ENCODE assay signal across 19 cellular contexts in the genomic region with DNA sequence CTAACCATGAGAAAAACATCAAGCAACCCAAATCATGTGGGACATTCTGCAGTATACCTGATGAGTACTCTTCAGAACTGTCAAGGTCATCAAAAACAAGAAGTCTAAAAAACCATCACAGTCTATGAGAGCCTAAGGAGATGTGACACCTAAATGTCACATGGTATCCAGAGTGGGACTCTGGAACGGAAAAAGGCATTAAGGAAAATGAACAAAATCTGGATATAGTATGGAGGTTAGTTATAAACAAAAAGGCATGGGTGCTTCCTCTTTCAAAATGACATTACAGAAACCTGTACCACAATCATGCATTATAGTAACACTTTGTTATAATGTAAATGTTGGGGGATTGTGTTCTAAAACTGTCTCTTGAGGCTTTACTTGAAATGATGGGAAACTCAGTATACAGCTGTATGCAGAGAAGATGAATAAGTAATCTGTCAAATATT. TPM values are rescaled to one million over a fixed set of nuclear protein-coding genes. Genes with fewer than 3 reads are reported as not detected.
DNase-seq lines count a peak whose midpoint lies in the region; ATAC-seq and TF ChIP-seq lines count a peak whose summit lies in the region.
"Had no signal": no experiment of that assay in that cellular context is flagged by ENCODE, and none has a peak within 500 bp of the region (broad histone marks: within the 10 kb centered on the region; RNA-seq: fewer than 3 reads in every experiment).

No MANE protein-coding gene starts in this region.

- H3K36me3 Mint-ChIP-seq in WTC11: no peaks in the 10 kb centered on the region
- H3K36me3 Mint-ChIP-seq: natural killer cell had no signal

- H2BK12ac ChIP-seq in trophoblast cell (ENCODE audit: low read length): no peak overlapping the region

- POLR2A ChIA-PET in WTC11 (lab: Charles Lee): no interaction called here

- no peak overlapping the region for H3K23ac ChIP-seq in trophoblast cell (ENCODE audit: low read length)

- no peaks in the 10 kb centered on the region for H3K27me3 Mint-ChIP-seq in WTC11 (ENCODE audit: low read depth)

- no peaks in the 10 kb centered on the region for H3K4me1 ChIP-seq in trophoblast cell (ENCODE audit: control insufficient read depth in 1 of 2, insufficient read depth in 2 of 2, low read length in 2 of 2)

- no peaks in the 10 kb centered on the region; the same call in 1 of the 2 replicates for H3K4me1 Mint-ChIP-seq in WTC11
- H3K4me1 Mint-ChIP-seq: natural killer cell had no signal

- peak; percentile 28 for DNase-seq in MV-4-11 (lab: John Stamatoyannopoulos, UW)
- DNase-seq in WTC11 (ENCODE audit: low spot score): no peak
- no peak for DNase-seq in trophoblast cell
- DNase-seq: GM23248, heart left ventricle, left lung, natural killer cell, NCI-H1417 treated with DMSO at 0.1 percent for 48 hours, NCI-H510A treated with DMSO at 0.1 percent for 48 hours, SIG-M5 had no signal

- no peaks in the 10 kb centered on the region for H3K36me3 ChIP-seq in trophoblast cell (ENCODE audit: control insufficient read depth in 1 of 2, insufficient read depth in 2 of 2, low read length in 2 of 2)
- H3K36me3 ChIP-seq: left lung had no signal

- H4K91ac ChIP-seq in trophoblast cell (ENCODE audit: low read depth, low read length): no peak overlapping the region

- no peak for TF ChIP-seq CTCF in WTC11 (IDR thresholded peaks at IDR 0.05)

- no peak overlapping the region for H3K4me3 Mint-ChIP-seq in WTC11
- H3K4me3 Mint-ChIP-seq: CD14-positive monocyte, natural killer cell had no signal

- no peak overlapping the region for H2AK5ac ChIP-seq in trophoblast cell (ENCODE audit: low read length)

- ATAC-seq in GM18867 (IDR thresholded peaks at IDR 0.05; ENCODE audit: unreplicated experiment): peak; percentile 73
- peak; percentile 58 for ATAC-seq in GM21381 (IDR thresholded peaks at IDR 0.05; ENCODE audit: unreplicated experiment)
- peak; percentile 50 for ATAC-seq in HG02943 (IDR thresholded peaks at IDR 0.05; ENCODE audit: low read depth, unreplicated experiment)
- no peak for ATAC-seq in WTC11
- ATAC-seq in GM21515 (IDR thresholded peaks at IDR 0.05; ENCODE audit: unreplicated experiment): no peak
- ATAC-seq: heart left ventricle, left lung, natural killer cell, sciatic nerve had no signal

- H3K18ac ChIP-seq in trophoblast cell (ENCODE audit: low read length): no peak overlapping the region

- no peak overlapping the region for H2BK120ac ChIP-seq in trophoblast cell (ENCODE audit: insufficient read depth, low read length, poor library complexity)

- no peaks in the 10 kb centered on the region for H3K79me2 ChIP-seq in trophoblast cell (ENCODE audit: control insufficient read depth, insufficient read depth, low read length, poor library complexity)

- H3K9me3 ChIP-seq in trophoblast cell (ENCODE audit: insufficient read depth, low read depth, low read length): no peaks in the 10 kb centered on the region
- H3K9me3 ChIP-seq: heart left ventricle, left lung had no signal

- H3K14ac ChIP-seq in trophoblast cell (ENCODE audit: low read length): no peak overlapping the region

- no peaks in the 10 kb centered on the region for H3K79me1 ChIP-seq in trophoblast cell (ENCODE audit: low read length)

- H3K27me3 ChIP-seq in trophoblast cell (ENCODE audit: insufficient read depth, low read length): no peaks in the 10 kb centered on the region
- H3K27me3 ChIP-seq: heart left ventricle, left lung had no signal

- no peak overlapping the region for H2BK5ac ChIP-seq in trophoblast cell (ENCODE audit: low read depth, low read length, poor library complexity)

- no peak overlapping the region for H3K27ac ChIP-seq in trophoblast cell (ENCODE audit: low read depth, low read length)
- H3K27ac ChIP-seq: epithelial cell of prostate, GM23248, heart left ventricle, left lung had no signal

- H3K4ac ChIP-seq in trophoblast cell (ENCODE audit: low read depth, low read length): no peak overlapping the region

- CTCF ChIA-PET in WTC11 (lab: Charles Lee): interaction anchor here (1.3 kb wide), 1 partner anchor 16 kb away, joined by 3 read pairs; no protein-coding TSS in a partner anchor

- H3K9ac ChIP-seq in trophoblast cell (ENCODE audit: low read length): no peak overlapping the region
- H3K9ac ChIP-seq: GM23248 had no signal

- WGBS in trophoblast cell (ENCODE audit: extremely low coverage, insufficient coverage, insufficient read length): no CpG with 5 or more reads among the region's 1 CpG

- H4K8ac ChIP-seq in trophoblast cell (ENCODE audit: low read depth, low read length): no peak overlapping the region

- no peak overlapping the region for H4K12ac ChIP-seq in trophoblast cell (ENCODE audit: low read depth, low read length)

- H3K9me3 Mint-ChIP-seq in WTC11: no peaks in the 10 kb centered on the region
- H3K9me3 Mint-ChIP-seq: natural killer cell had no signal

- H3K27ac Mint-ChIP-seq in WTC11: no peak overlapping the region
- H3K27ac Mint-ChIP-seq: natural killer cell had no signal

- H3K4me3 ChIP-seq in trophoblast cell (ENCODE audit: low read depth, low read length): no peak overlapping the region
- H3K4me3 ChIP-seq: GM23248, heart left ventricle, left lung had no signal

- no peak overlapping the region for H3K4me2 ChIP-seq in trophoblast cell (ENCODE audit: low read length)

- H2AFZ ChIP-seq in trophoblast cell (ENCODE audit: insufficient read depth, low read length, poor library complexity): no peak overlapping the region
- H2AFZ ChIP-seq: GM23248 had no signal

TF ChIP-seq in WTC11, 78 proteins besides CTCF, POLR2A, EP300 and RAD21:
- TF ChIP-seq SMAD4 (CRISPR knock-in tag; IDR thresholded peaks at IDR 0.05): no peak

RNA-seq across cellular contexts. Expression of a gene that starts 47.4 kb away (rescaled TPM):
- not detected in 3 replicates for total RNA-seq in WTC11 (2021)
- polyA plus RNA-seq in trophoblast cell (2013): not detected in 2 replicates
- total RNA-seq: cerebellum, G401, GM23248, heart left ventricle, left lung, natural killer cell, sciatic nerve had no signal
- polyA plus RNA-seq: CD14-positive monocyte, GM23248, heart left ventricle had no signal

Comparison
In these comparisons a context has a peak if more than half of its experiments do, and no peak if none do; other contexts are left out.
1. ATAC-seq: peak in GM18867 (single experiment), GM21381 (single experiment) and HG02943 (single experiment); none in WTC11 (single experiment) and GM21515 (single experiment).